In genomic region chr7:1017586-1018333, GRCh38 we compare ENCODE assay signal across 35 cellular contexts. TPM values are rescaled to one million over a fixed set of nuclear protein-coding genes. Genes with fewer than 3 reads are reported as not detected.
DNase-seq lines count a peak whose midpoint lies in the region; FAIRE-seq and TF ChIP-seq lines count a peak whose summit lies in the region.
"Had no signal": no experiment of that assay in that cellular context is flagged by ENCODE, and none has a peak within 500 bp of the region (broad histone marks: within the 10 kb centered on the region; RNA-seq: fewer than 3 reads in every experiment).

No MANE protein-coding gene starts in this region.

- no peak overlapping the region for H2BK120ac ChIP-seq in H1 (replicated peaks; ENCODE audit: low read depth, low read length)

- H3K36me3 Mint-ChIP-seq in activated naive CD4-positive, alpha-beta T cell treated with anti-CD3 and anti-CD28 coated beads for 36 hours (ENCODE audit: low read depth): peaks cover 15% of the 10 kb centered on the region
- H3K36me3 Mint-ChIP-seq in IgD-negative memory B cell: peaks cover 11% of the 10 kb centered on the region

- no peak overlapping the region for H2BK15ac ChIP-seq in H1 (ENCODE audit: low read length)

- TF ChIP-seq CTCF in H1 (IDR thresholded peaks at IDR 0.05; ENCODE audit: control extremely low read depth in 1 of 3, insufficient read depth in 1 of 3, low read depth in 1 of 3, low read length in 3 of 3) (no peak), spleen (IDR thresholded peaks at IDR 0.05 in 8 of 11, conservative IDR thresholded peaks at IDR 0.05 in 3 of 11) (no peak)

- H3K27me3 Mint-ChIP-seq in activated naive CD4-positive, alpha-beta T cell treated with anti-CD3 and anti-CD28 coated beads for 36 hours (ENCODE audit: low read depth): no peaks in the 10 kb centered on the region
- peaks cover 6% of the 10 kb centered on the region for H3K27me3 Mint-ChIP-seq in IgD-negative memory B cell
- H3K27me3 Mint-ChIP-seq: activated CD8-positive, alpha-beta memory T cell treated with anti-CD3 and anti-CD28 coated beads, Interleukin-2, amount 10 ng/mL, durations not matched to agents 7 days and 5 days; activated naive CD4-positive, alpha-beta T cell treated with anti-CD3 and anti-CD28 coated beads, Interleukin-2, amount 10 ng/mL, durations not matched to agents 7 days and 5 days had no signal

- CTCF ChIA-PET in activated naive CD4-positive, alpha-beta T cell treated with anti-CD3 and anti-CD28 coated beads for 36 hours (lab: Charles Lee): no interaction called here
- CTCF ChIA-PET in H1 (lab: Charles Lee; ENCODE audit: partially characterized antibody): interaction anchor here (0.6 to 10.9 kb wide), 5 partner anchors 24 to 1891 kb away, joined by 3 to 117 read pairs (median 3); no protein-coding TSS in a partner anchor

- no peak overlapping the region for H4K91ac ChIP-seq in H1 (replicated peaks; ENCODE audit: insufficient read length, low read length)

- H3K79me1 ChIP-seq in H1 (ENCODE audit: low read depth, low read length): peaks cover 6% of the 10 kb centered on the region

- H3K56ac ChIP-seq in H1 (replicated peaks; ENCODE audit: insufficient read length, low read depth, low read length): no peak overlapping the region

- H2BK5ac ChIP-seq in H1 (ENCODE audit: low read depth, low read length): no peak overlapping the region; the same call in 1 of the 2 replicates

- H2BK20ac ChIP-seq in H1 (ENCODE audit: low read length): no peak overlapping the region

- H4K8ac ChIP-seq in H1 (ENCODE audit: extremely low read depth, insufficient read depth, low read length): peak overlapping the region; percentile 68

- H3K9ac ChIP-seq in H1 (replicated peaks in 1 of 4; ENCODE audit: extremely low read depth in 1 of 4, low read depth in 3 of 4, low read length in 3 of 4): no peak overlapping the region

- peaks cover 6% of the 10 kb centered on the region for H3K9me3 Mint-ChIP-seq in activated naive CD4-positive, alpha-beta T cell treated with anti-CD3 and anti-CD28 coated beads for 36 hours
- H3K9me3 Mint-ChIP-seq in IgD-negative memory B cell: peaks cover 0 to 2% (median 0%) of the 10 kb centered on the region in 3 donors
- H3K9me3 Mint-ChIP-seq: activated T-cell treated with anti-CD3 and anti-CD28 coated beads, Interleukin-2, amount 50 U/mL, for 72 hours; CD8-positive, alpha-beta T cell had no signal

- no peak overlapping the region for H4K5ac ChIP-seq in H1 (ENCODE audit: insufficient read length, low read depth, low read length)

- no peak overlapping the region for H3K4me3 ChIP-seq in H1 (ENCODE audit: extremely low read depth in 1 of 4, insufficient read depth in 2 of 4, low read depth in 3 of 4, low read length in 4 of 4)
- no peak overlapping the region for H3K4me3 ChIP-seq in spleen
- H3K4me3 ChIP-seq: A549, colonic mucosa, GM12878, HAP-1, tibial artery had no signal

- H3K36me3 ChIP-seq in H1 (ENCODE audit: control insufficient read depth in 2 of 4, insufficient read depth in 4 of 4, low read length in 3 of 4) (no peaks in the 10 kb centered on the region; a peak in 1 of 8 replicates), spleen (peaks cover 0 to 44% (median 4%) of the 10 kb centered on the region in 6 donors)
- H3K36me3 ChIP-seq: colonic mucosa had no signal

- peak overlapping the region; percentile 59 for H3K27ac Mint-ChIP-seq in activated naive CD4-positive, alpha-beta T cell treated with anti-CD3 and anti-CD28 coated beads for 36 hours
- H3K27ac Mint-ChIP-seq in IgD-negative memory B cell: peak overlapping the region in 2 of 3 donors; percentile 65 to 91
- H3K27ac Mint-ChIP-seq: activated CD8-positive, alpha-beta memory T cell treated with anti-CD3 and anti-CD28 coated beads, Interleukin-2, amount 10 ng/mL, durations not matched to agents 7 days and 5 days; activated naive CD4-positive, alpha-beta T cell treated with anti-CD3 and anti-CD28 coated beads, Interleukin-2, amount 10 ng/mL, durations not matched to agents 7 days and 5 days; activated T-cell treated with anti-CD3 and anti-CD28 coated beads, Interleukin-2, amount 50 U/mL, for 72 hours; CD8-positive, alpha-beta T cell; immature natural killer cell had no signal

- H3K23ac ChIP-seq in H1 (ENCODE audit: insufficient read length): no peak overlapping the region

- no peak overlapping the region for H3K4me3 Mint-ChIP-seq in activated naive CD4-positive, alpha-beta T cell treated with anti-CD3 and anti-CD28 coated beads for 36 hours
- peak overlapping the region in 1 of 4 donors; percentile 45 for H3K4me3 Mint-ChIP-seq in IgD-negative memory B cell
- H3K4me3 Mint-ChIP-seq: activated CD8-positive, alpha-beta memory T cell treated with anti-CD3 and anti-CD28 coated beads, Interleukin-2, amount 10 ng/mL, durations not matched to agents 7 days and 5 days; activated naive CD4-positive, alpha-beta T cell treated with anti-CD3 and anti-CD28 coated beads, Interleukin-2, amount 10 ng/mL, durations not matched to agents 7 days and 5 days; activated T-cell treated with anti-CD3 and anti-CD28 coated beads, Interleukin-2, amount 50 U/mL, for 72 hours; CD8-positive, alpha-beta T cell; immature natural killer cell had no signal

- POLR2A ChIA-PET in H1 (lab: Charles Lee; ENCODE audit: partially characterized antibody): interaction anchor here (1.2 kb wide), 1 partner anchor 10 kb away, joined by 3 read pairs; no protein-coding TSS in a partner anchor

- intact Hi-C loops in activated naive CD4-positive, alpha-beta T cell treated with anti-CD3 and anti-CD28 coated beads for 36 hours (cut with micrococcal nuclease): no loop called here
- intact Hi-C loops in spleen (cut with DNase I; ENCODE audit: low total_unique reads): no loop called here

- peaks cover 0 to 8% of the 10 kb centered on the region in 2 experiments; a peak in 1 of 4 replicates for H3K9me3 ChIP-seq in H1 (ENCODE audit: insufficient read depth in 2 of 2, low read depth in 1 of 2, low read length in 1 of 2)
- H3K9me3 ChIP-seq in spleen: peaks cover 0 to 16% (median 4%) of the 10 kb centered on the region in 8 donors
- H3K9me3 ChIP-seq: A549, colonic mucosa, tibial artery had no signal

- H3K27ac ChIP-seq in H1 (ENCODE audit: low read depth, low read length) (no peak overlapping the region), spleen (no peak overlapping the region)
- H3K27ac ChIP-seq: A549, colonic mucosa, tibial artery had no signal

- TF ChIP-seq POLR2A in H1 (IDR thresholded peaks at IDR 0.05; ENCODE audit: control extremely low read depth in 1 of 2, low read depth in 2 of 2, low read length in 2 of 2) (no peak), spleen (IDR thresholded peaks at IDR 0.05) (no peak)

- no peak for FAIRE-seq in H1 (lab: Jason Lieb, UNC)
- FAIRE-seq: A549, bronchial epithelial cell, GM12878 had no signal

- no peak overlapping the region for H2AFZ ChIP-seq in H1 (ENCODE audit: low read length)

- 95% methylated on average over 33 of the region's 34 CpGs; no CpG with 5 or more reads in 1 of the 2 experiments for WGBS in H1 (ENCODE audit: extremely low coverage in 1 of 2, insufficient coverage in 1 of 2, insufficient read length in 1 of 2, insufficient replicate concordance in 2 of 2, low coverage in 1 of 2, low lambda C conversion rate in 2 of 2, missing lambda C conversion rate in 1 of 2), 2 experiments
- 89 to 93% (median 92%) methylated on average over 34 of the region's 34 CpGs for WGBS in spleen, 5 donors

- TF ChIP-seq EP300 in H1 (IDR thresholded peaks at IDR 0.05; ENCODE audit: borderline replicate concordance in 1 of 2, low read depth in 2 of 2, low read length in 2 of 2): no peak

- H2AK5ac ChIP-seq in H1 (ENCODE audit: low read depth, low read length): 0 out of 2 replicates have a peak overlapping the region, but pooled peaks have one; percentile 24

- no peak overlapping the region for H2BK12ac ChIP-seq in H1 (ENCODE audit: low read depth, low read length)

- DNase-seq in activated naive CD4-positive, alpha-beta T cell treated with anti-CD3 and anti-CD28 coated beads for 36 hours: no peak
- DNase-seq in activated naive CD4-positive, alpha-beta T cell treated with Interleukin-2 at 50 U/mL for 16 hours: no peak
- DNase-seq in H1 (ENCODE audit: low read depth in 1 of 2, low spot score in 2 of 2): no peak
- DNase-seq in spleen: peak; percentile 69
- DNase-seq in H4 (ENCODE audit: low spot score): no peak
- DNase-seq in ecto neural progenitor cell (ENCODE audit: low spot score): no peak
- DNase-seq in activated naive CD4-positive, alpha-beta T cell treated with anti-CD3 and anti-CD28 coated beads, Interleukin-2, amount 50 U/mL, for 16 hours: no peak
- DNase-seq: activated CD4-positive, CD25-positive, alpha-beta regulatory T cell; activated CD8-positive, alpha-beta memory T cell treated with anti-CD3 and anti-CD28 coated beads, Interleukin-2, amount 10 ng/mL, durations not matched to agents 7 days and 5 days; activated naive CD4-positive, alpha-beta T cell treated with anti-CD3 and anti-CD28 coated beads, Interleukin-2, amount 10 ng/mL, durations not matched to agents 7 days and 5 days; activated T-cell treated with anti-CD3 and anti-CD28 coated beads, Interleukin-2, amount 50 U/mL, for 72 hours; AML-193; amygdala; CD8-positive, alpha-beta T cell; colonic mucosa; DMS153; effector memory CD4-positive, alpha-beta T cell; erythroblast; immature natural killer cell; mesenchymal stem cell; NCI-H1436 treated with DMSO at 0.1 percent for 48 hours; NCI-H226; NCI-H526 treated with DMSO at 0.1 percent for 48 hours; PC-3; SHP77; stimulated activated CD8-positive, alpha-beta memory T cell treated with anti-CD3 and anti-CD28 coated beads, Interleukin-4, amount 100 ng/mL, for 48 hours; tibial artery had no signal

- no peaks in the 10 kb centered on the region for H3K23me2 ChIP-seq in H1 (ENCODE audit: low read depth, low read length)

- H4K20me1 ChIP-seq in H1 (replicated peaks in 1 of 2; ENCODE audit: control insufficient read depth in 1 of 2, insufficient read depth in 2 of 2, low read length in 2 of 2): peaks cover 1 to 6% of the 10 kb centered on the region in 2 experiments

- H3K14ac ChIP-seq in H1 (ENCODE audit: insufficient read length): no peak overlapping the region

- H3K27me3 ChIP-seq in H1 (replicated peaks in 1 of 4; ENCODE audit: control insufficient read depth in 3 of 4, extremely low read depth in 1 of 4, insufficient read depth in 3 of 4, low read length in 3 of 4) (no peaks in the 10 kb centered on the region), spleen (replicated peaks in 1 of 7) (no peaks in the 10 kb centered on the region)
- H3K27me3 ChIP-seq: colonic mucosa, tibial artery had no signal

- no peak for TF ChIP-seq RAD21 in H1 (IDR thresholded peaks at IDR 0.05 in 1 of 2, conservative IDR thresholded peaks at IDR 0.05 in 1 of 2; ENCODE audit: low read depth in 2 of 2, low read length in 2 of 2)

- H3K18ac ChIP-seq in H1 (ENCODE audit: extremely low read depth, low read length): no peak overlapping the region

- H3K4me1 Mint-ChIP-seq in activated naive CD4-positive, alpha-beta T cell treated with anti-CD3 and anti-CD28 coated beads for 36 hours (ENCODE audit: low read depth): peaks cover 11% of the 10 kb centered on the region
- H3K4me1 Mint-ChIP-seq in IgD-negative memory B cell: peaks cover 18 to 22% (median 21%) of the 10 kb centered on the region in 3 donors

- no peaks in the 10 kb centered on the region; a peak in 1 of 4 replicates for H3K79me2 ChIP-seq in H1 (ENCODE audit: control insufficient read depth in 1 of 2, insufficient read depth in 2 of 2, low read length in 2 of 2)

- H3K4me1 ChIP-seq in H1 (replicated peaks in 1 of 4; ENCODE audit: control insufficient read depth in 3 of 4, insufficient read depth in 4 of 4, low read length in 3 of 4) (no peaks in the 10 kb centered on the region), spleen (peaks cover 0 to 22% (median 2%) of the 10 kb centered on the region in 6 donors)
- H3K4me1 ChIP-seq: A549, colonic mucosa, HAP-1 had no signal

- H3K4me2 ChIP-seq in H1 (ENCODE audit: insufficient read depth in 1 of 2, low read depth in 2 of 2, low read length in 2 of 2): no peak overlapping the region
- H3K4me2 ChIP-seq: A549 had no signal

- no peak overlapping the region for H3K4ac ChIP-seq in H1 (replicated peaks; ENCODE audit: insufficient read length, low read depth, low read length)

RNA-seq across cellular contexts. Expression of gene GPR146, which starts 26.6 kb away (rescaled TPM):
- under 1 TPM; 0.57 to 0.62 TPM for total RNA-seq in activated naive CD4-positive, alpha-beta T cell treated with anti-CD3 and anti-CD28 coated beads for 36 hours
- 2.6 TPM for polyA plus RNA-seq in IgD-negative memory B cell
- 0.54 and 1.8 TPM in 2 replicates for total RNA-seq in H1 (2021; fragmentation: NEBNext Ultra II Directional; extraction: Animal tissue kit (Norgen Biotek cat#: 25700))
- 2.7 and 3.9 TPM in 2 replicates for polyA plus RNA-seq in H1 (2011; rRNA removed)
- polyA plus RNA-seq in H1 (2011; cell fraction: cytosol; rRNA removed): 2.5 TPM
- polyA plus RNA-seq in H1 (2011; cell fraction: nucleus; rRNA removed): 3.3 TPM
- polyA plus RNA-seq in H1 (2012, experiment 1 of 2): 0.62 to 1.8 TPM (median 1.3 TPM) in 4 replicates
- 2.0 TPM for polyA plus RNA-seq in H1 (2012, experiment 2 of 2)
- 1.1 TPM for polyA plus RNA-seq in H1 (2013, experiment 1 of 2)
- 0.79 TPM for polyA plus RNA-seq in H1 (2013, experiment 2 of 2)
- 2.9 and 4.5 TPM in 2 replicates for polyA minus RNA-seq in H1 (2011; rRNA and poly(A)+ RNA removed)
- polyA minus RNA-seq in H1 (2011; cell fraction: cytosol; rRNA and poly(A)+ RNA removed): 0.81 TPM
- polyA minus RNA-seq in H1 (2011; cell fraction: nucleus; rRNA and poly(A)+ RNA removed): 3.9 TPM
- 10 to 100 TPM in 5 of 7 donors, 1 to 10 TPM in 2; 7.1 to 19.2 (median 13.3) TPM for total RNA-seq in spleen
- polyA plus RNA-seq in spleen: 1 to 10 TPM; 3.9 to 7.3 (median 5.0) TPM
- total RNA-seq in H4 (2014; rRNA removed; shearing (Covaris generic)): 3.4 and 5.7 TPM in 2 replicates

RNA-seq across cellular contexts. Expression of gene CYP2W1, which starts 34.8 kb away (rescaled TPM):
- total RNA-seq in activated naive CD4-positive, alpha-beta T cell treated with anti-CD3 and anti-CD28 coated beads for 36 hours: not detected
- polyA plus RNA-seq in IgD-negative memory B cell (not detected), H1 (2011; rRNA removed) (0.05 TPM in 1 of 2 replicates, not detected in the other), spleen (under 1 TPM; 0.05 to 0.80 (median 0.28) TPM)
- not detected in 2 replicates for total RNA-seq in H1 (2021; fragmentation: NEBNext Ultra II Directional; extraction: Animal tissue kit (Norgen Biotek cat#: 25700))
- polyA plus RNA-seq in H1 (2011; cell fraction: cytosol; rRNA removed): 0.04 TPM
- 0.16 TPM for polyA plus RNA-seq in H1 (2011; cell fraction: nucleus; rRNA removed)
- polyA plus RNA-seq in H1 (2012, experiment 1 of 2): 0.08 to 0.14 TPM (median 0.13 TPM) in 3 of 4 replicates, not detected in the other
- not detected for polyA plus RNA-seq in H1 (2012, experiment 2 of 2)
- polyA plus RNA-seq in H1 (2013, experiment 1 of 2): not detected
- polyA plus RNA-seq in H1 (2013, experiment 2 of 2): 0.04 TPM
- polyA minus RNA-seq in H1 (2011; rRNA and poly(A)+ RNA removed): not detected in 2 replicates
- polyA minus RNA-seq in H1 (2011; cell fraction: cytosol; rRNA and poly(A)+ RNA removed): not detected
- polyA minus RNA-seq in H1 (2011; cell fraction: nucleus; rRNA and poly(A)+ RNA removed): not detected
- total RNA-seq in spleen: 1 to 10 TPM in 1 of 7 donors, under 1 TPM in 4, not detected in 2; 0.13 to 1.2 (median 0.51) TPM
- not detected in 2 replicates for total RNA-seq in H4 (2014; rRNA removed; shearing (Covaris generic))
- total RNA-seq: activated CD8-positive, alpha-beta memory T cell treated with anti-CD3 and anti-CD28 coated beads, Interleukin-2, amount 10 ng/mL, durations not matched to agents 7 days and 5 days; activated T-cell treated with anti-CD3 and anti-CD28 coated beads, Interleukin-2, amount 50 U/mL, for 72 hours; bronchial epithelial cell; CD8-positive, alpha-beta T cell; glomerular endothelial cell; GM12878; LHCN-M2; PC-3; right cardiac atrium had no signal
- polyA plus RNA-seq: A549, GM12878, immature natural killer cell, right cardiac atrium had no signal

RNA-seq across cellular contexts. Expression of gene COX19, which starts 42.4 kb away (rescaled TPM):
- total RNA-seq in activated naive CD4-positive, alpha-beta T cell treated with anti-CD3 and anti-CD28 coated beads for 36 hours: 10 to 100 TPM; 12.6 to 15.2 TPM
- 26.7 TPM for polyA plus RNA-seq in IgD-negative memory B cell
- total RNA-seq in H1 (2021; fragmentation: NEBNext Ultra II Directional; extraction: Animal tissue kit (Norgen Biotek cat#: 25700)): 7.9 and 9.0 TPM in 2 replicates
- polyA plus RNA-seq in H1 (2011; rRNA removed): 3.9 and 5.8 TPM in 2 replicates
- 5.7 TPM for polyA plus RNA-seq in H1 (2011; cell fraction: cytosol; rRNA removed)
- polyA plus RNA-seq in H1 (2011; cell fraction: nucleus; rRNA removed): 8.0 TPM
- 5.4 to 7.9 TPM (median 6.1 TPM) in 4 replicates for polyA plus RNA-seq in H1 (2012, experiment 1 of 2)
- 3.6 TPM for polyA plus RNA-seq in H1 (2012, experiment 2 of 2)
- 7.3 TPM for polyA plus RNA-seq in H1 (2013, experiment 1 of 2)
- 7.1 TPM for polyA plus RNA-seq in H1 (2013, experiment 2 of 2)
- 4.2 and 7.6 TPM in 2 replicates for polyA minus RNA-seq in H1 (2011; rRNA and poly(A)+ RNA removed)
- polyA minus RNA-seq in H1 (2011; cell fraction: cytosol; rRNA and poly(A)+ RNA removed): 3.3 TPM
- 13.6 TPM for polyA minus RNA-seq in H1 (2011; cell fraction: nucleus; rRNA and poly(A)+ RNA removed)
- 10 to 100 TPM; 12.4 to 29.1 (median 18.9) TPM for total RNA-seq in spleen
- polyA plus RNA-seq in spleen: 1 to 10 TPM; 7.1 to 8.9 (median 7.2) TPM
- total RNA-seq in H4 (2014; rRNA removed; shearing (Covaris generic)): 8.3 and 10.2 TPM in 2 replicates
